In the genomic region with DNA sequence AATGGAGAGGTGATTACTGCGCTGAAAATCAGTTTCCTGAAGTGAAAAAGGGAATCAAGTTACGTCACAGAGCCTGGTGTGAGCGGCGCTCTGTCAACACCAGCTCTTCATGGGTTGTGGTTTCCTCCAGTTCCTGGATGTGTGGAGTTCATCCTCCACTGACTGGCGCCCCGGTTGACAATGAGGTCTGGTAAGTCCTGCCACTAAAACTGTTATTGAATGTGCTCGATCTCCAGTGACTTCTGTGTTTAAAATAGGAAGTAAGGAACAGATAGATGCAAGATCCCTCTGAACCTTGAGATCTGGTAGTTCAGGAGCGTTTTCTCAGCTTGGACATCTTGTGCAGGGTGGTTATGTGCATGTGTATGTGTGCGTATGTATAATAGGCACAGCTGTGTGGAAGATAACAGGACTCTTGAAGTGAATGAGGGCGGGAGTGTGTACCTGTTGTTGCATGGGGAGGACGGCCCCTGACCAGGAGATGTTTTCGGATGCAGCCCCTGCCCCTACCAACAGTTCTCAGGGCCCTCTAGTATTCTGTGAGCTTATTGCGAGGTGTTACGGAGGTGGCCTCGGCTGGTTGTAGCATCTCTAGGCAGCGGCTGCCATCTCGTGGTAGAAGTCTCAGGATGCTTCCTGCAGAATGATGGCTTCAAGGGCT, we compare ENCODE assay signal across 8 cellular contexts. TPM values are rescaled to one million over a fixed set of nuclear protein-coding genes. Genes with fewer than 3 reads are reported as not detected.
DNase-seq lines count a peak whose midpoint lies in the region; TF ChIP-seq lines count a peak whose summit lies in the region.

No MANE protein-coding gene starts in this region.

- TF ChIP-seq CTCF in GM20000 (IDR thresholded peaks at IDR 0.05; ENCODE audit: extremely low read depth, missing control alignments) (peak; percentile 87), OCI-LY1 (IDR thresholded peaks at IDR 0.05; ENCODE audit: low read length) (peak; percentile 90), fibroblast of lung (conservative IDR thresholded peaks at IDR 0.05 in 1 of 2, IDR thresholded peaks at IDR 0.05 in 1 of 2; ENCODE audit: low read depth in 1 of 2, low read length in 2 of 2) (peak; percentile 63 to 80), neural cell (IDR thresholded peaks at IDR 0.05; ENCODE audit: poor library complexity, severe bottlenecking) (peak; percentile 94)

- H3K9me3 ChIP-seq in OCI-LY1 (ENCODE audit: low read length) (no peaks in the 10 kb centered on the region), fibroblast of lung (ENCODE audit: control insufficient read depth, insufficient read depth, low read depth, low read length) (no peaks in the 10 kb centered on the region), neural cell (ENCODE audit: low read length) (no peaks in the 10 kb centered on the region)

- H4K20me1 ChIP-seq in OCI-LY1 (ENCODE audit: insufficient read depth, low read length) (no peaks in the 10 kb centered on the region), fibroblast of lung (ENCODE audit: control insufficient read depth, extremely low read depth, insufficient read depth, low read length) (no peaks in the 10 kb centered on the region), neural cell (ENCODE audit: insufficient read depth) (no peaks in the 10 kb centered on the region)

- H3K27ac ChIP-seq in OCI-LY1 (ENCODE audit: low read depth, low read length, poor library complexity, severe bottlenecking) = no peak overlapping the region
- H3K27ac ChIP-seq in fibroblast of lung (ENCODE audit: insufficient read depth, low read length) = no peak overlapping the region
- no peak overlapping the region for H3K27ac ChIP-seq in neural cell (ENCODE audit: low read length)

- H3K4me2 ChIP-seq in OCI-LY1 (ENCODE audit: low read length) (no peak overlapping the region), fibroblast of lung (ENCODE audit: extremely low read depth, insufficient read depth, low read length) (no peak overlapping the region), neural cell (ENCODE audit: low read length) (no peak overlapping the region)

- TF ChIP-seq EP300 in neural cell (conservative IDR thresholded peaks at IDR 0.05; ENCODE audit: poor library complexity, severe bottlenecking) = no peak

- no peaks in the 10 kb centered on the region for H3K79me2 ChIP-seq in OCI-LY1 (ENCODE audit: insufficient read depth, low read length)
- no peaks in the 10 kb centered on the region for H3K79me2 ChIP-seq in fibroblast of lung (ENCODE audit: control insufficient read depth, insufficient read depth, low read length)
- H3K79me2 ChIP-seq in neural cell (replicated peaks; ENCODE audit: insufficient read depth, low read length) = no peaks in the 10 kb centered on the region

- H3F3A ChIP-seq in OCI-LY1 (ENCODE audit: insufficient read depth, low read length) = no peaks in the 10 kb centered on the region
- H3F3A ChIP-seq in neural cell (ENCODE audit: insufficient read depth, low read length, poor library complexity, severe bottlenecking) = no peaks in the 10 kb centered on the region

- H2AFZ ChIP-seq in OCI-LY1 (ENCODE audit: low read length) = no peak overlapping the region
- H2AFZ ChIP-seq in fibroblast of lung (ENCODE audit: low read length) = no peak overlapping the region
- H2AFZ ChIP-seq in neural cell (ENCODE audit: low read depth, low read length) = no peak overlapping the region

- H3K36me3 ChIP-seq in OCI-LY1 (ENCODE audit: insufficient read depth, low read length) = no peaks in the 10 kb centered on the region; the same call in 1 of the 2 replicates
- no peaks in the 10 kb centered on the region for H3K36me3 ChIP-seq in fibroblast of lung (ENCODE audit: control insufficient read depth, insufficient read depth, low read length)
- no peaks in the 10 kb centered on the region for H3K36me3 ChIP-seq in neural cell (ENCODE audit: insufficient read depth, low read length)

- TF ChIP-seq RAD21 in neural cell (conservative IDR thresholded peaks at IDR 0.05) = peak; percentile 97

- no peaks in the 10 kb centered on the region for H3K9me2 ChIP-seq in OCI-LY1 (ENCODE audit: low read depth, low read length)
- no peaks in the 10 kb centered on the region for H3K9me2 ChIP-seq in neural cell (ENCODE audit: insufficient read depth, low read length)

- H3K4me3 ChIP-seq in OCI-LY1 (ENCODE audit: low read depth, low read length, poor library complexity, severe bottlenecking) (no peak overlapping the region), fibroblast of lung (replicated peaks in 1 of 4; ENCODE audit: control extremely low read depth in 1 of 4, insufficient read depth in 1 of 4, low read depth in 3 of 4, low read length in 4 of 4) (no peak overlapping the region), neural cell (ENCODE audit: low read length) (no peak overlapping the region)

- H3K4me1 ChIP-seq in OCI-LY1 (ENCODE audit: insufficient read depth, low read length, severe bottlenecking) (no peaks in the 10 kb centered on the region), fibroblast of lung (ENCODE audit: control insufficient read depth, extremely low read depth, insufficient read depth, low read length) (no peaks in the 10 kb centered on the region)

- H3K27me3 ChIP-seq in OCI-LY1 (ENCODE audit: insufficient read depth, low read length) (peaks cover 13% of the 10 kb centered on the region; the same call in 1 of the 2 replicates), fibroblast of lung (ENCODE audit: control insufficient read depth, insufficient read depth, low read length) (peaks cover 8% of the 10 kb centered on the region), neural cell (ENCODE audit: insufficient read depth, low read depth, low read length) (no peaks in the 10 kb centered on the region)

- no peak overlapping the region for H3K9ac ChIP-seq in OCI-LY1 (ENCODE audit: low read length)
- H3K9ac ChIP-seq in fibroblast of lung (ENCODE audit: insufficient read depth, low read length) = no peak overlapping the region
- H3K9ac ChIP-seq in neural cell (ENCODE audit: low read length) = no peak overlapping the region

- DNase-seq in D341Med (ENCODE audit: low spot score) (peak; percentile 80), GM20000 (ENCODE audit: low spot score) (peak; percentile 81), HK-2 (ENCODE audit: unreplicated experiment) (peak; percentile 65), fibroblast of lung (ENCODE audit: low read depth in 2 of 2) (peak; percentile 64 to 74), stromal cell of bone marrow (ENCODE audit: low read depth) (peak; percentile 49)
- peak; percentile 78 for DNase-seq in activated T-cell treated with anti-CD3 and anti-CD28 coated beads, Interleukin-2, amount 50 U/mL, for 1 hour

TF ChIP-seq in neural cell, 6 proteins besides CTCF, POLR2A, EP300 and RAD21:
- TF ChIP-seq MXI1 (conservative IDR thresholded peaks at IDR 0.05; ENCODE audit: poor library complexity, severe bottlenecking) = peak; percentile 16
- TF ChIP-seq SMC3 (conservative IDR thresholded peaks at IDR 0.05; ENCODE audit: poor library complexity) = peak; percentile 91
- TF ChIP-seq, protein P1, sequence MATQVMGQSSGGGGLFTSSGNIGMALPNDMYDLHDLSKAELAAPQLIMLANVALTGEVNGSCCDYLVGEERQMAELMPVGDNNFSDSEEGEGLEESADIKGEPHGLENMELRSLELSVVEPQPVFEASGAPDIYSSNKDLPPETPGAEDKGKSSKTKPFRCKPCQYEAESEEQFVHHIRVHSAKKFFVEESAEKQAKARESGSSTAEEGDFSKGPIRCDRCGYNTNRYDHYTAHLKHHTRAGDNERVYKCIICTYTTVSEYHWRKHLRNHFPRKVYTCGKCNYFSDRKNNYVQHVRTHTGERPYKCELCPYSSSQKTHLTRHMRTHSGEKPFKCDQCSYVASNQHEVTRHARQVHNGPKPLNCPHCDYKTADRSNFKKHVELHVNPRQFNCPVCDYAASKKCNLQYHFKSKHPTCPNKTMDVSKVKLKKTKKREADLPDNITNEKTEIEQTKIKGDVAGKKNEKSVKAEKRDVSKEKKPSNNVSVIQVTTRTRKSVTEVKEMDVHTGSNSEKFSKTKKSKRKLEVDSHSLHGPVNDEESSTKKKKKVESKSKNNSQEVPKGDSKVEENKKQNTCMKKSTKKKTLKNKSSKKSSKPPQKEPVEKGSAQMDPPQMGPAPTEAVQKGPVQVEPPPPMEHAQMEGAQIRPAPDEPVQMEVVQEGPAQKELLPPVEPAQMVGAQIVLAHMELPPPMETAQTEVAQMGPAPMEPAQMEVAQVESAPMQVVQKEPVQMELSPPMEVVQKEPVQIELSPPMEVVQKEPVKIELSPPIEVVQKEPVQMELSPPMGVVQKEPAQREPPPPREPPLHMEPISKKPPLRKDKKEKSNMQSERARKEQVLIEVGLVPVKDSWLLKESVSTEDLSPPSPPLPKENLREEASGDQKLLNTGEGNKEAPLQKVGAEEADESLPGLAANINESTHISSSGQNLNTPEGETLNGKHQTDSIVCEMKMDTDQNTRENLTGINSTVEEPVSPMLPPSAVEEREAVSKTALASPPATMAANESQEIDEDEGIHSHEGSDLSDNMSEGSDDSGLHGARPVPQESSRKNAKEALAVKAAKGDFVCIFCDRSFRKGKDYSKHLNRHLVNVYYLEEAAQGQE (IDR thresholded peaks at IDR 0.05; ENCODE audit: borderline replicate concordance) = no peak

RNA-seq across cellular contexts. Expression of a gene that starts 22.0 kb away (rescaled TPM):
- 20.8 and 39.3 TPM in 2 replicates for total RNA-seq in fibroblast of lung
- polyA plus RNA-seq in fibroblast of lung (53.9 and 94.0 TPM in 2 replicates), neural cell (44.7 and 55.6 TPM in 2 replicates)
- 59.6 and 100 TPM in 2 replicates for polyA plus RNA-seq in fibroblast of lung (2012)
- polyA minus RNA-seq in fibroblast of lung (ENCODE audit: low replicate concordance) (43.8 and 92.4 TPM in 2 replicates), neural cell (53.8 and 65.1 TPM in 2 replicates)
